In genomic region chr14:67487937-67488893, GRCh38 we compare ENCODE assay signal across 8 cellular contexts.
A peak's percentile ranks its signal among the peaks of the same experiment; 100 is the strongest.
DNase-seq lines count a peak whose midpoint lies in the region; ATAC-seq and TF ChIP-seq lines count a peak whose summit lies in the region.

TSS of gene TMEM229B (minus strand) at chr14:67488721. CDS start at chr14:67473923, 14,798 bp downstream.

- H3K27me3 ChIP-seq in SU-DHL-6 (ENCODE audit: low read length) = no peaks in the 10 kb centered on the region

- H3K36me3 ChIP-seq in SU-DHL-6 (ENCODE audit: low read length) = no peaks in the 10 kb centered on the region

- H3K27me3 Mint-ChIP-seq in activated naive CD8-positive, alpha-beta T cell = no peaks in the 10 kb centered on the region
- H3K27me3 Mint-ChIP-seq in memory B cell = no peaks in the 10 kb centered on the region
- H3K27me3 Mint-ChIP-seq in stimulated activated naive B cell treated with anti-CD40 and anti-IgM and Interleukin-4, amounts not matched to agents 10 μg/mL and 1 μg/mL and 100 μg/mL, for 72 hours = no peaks in the 10 kb centered on the region

- peak; percentile 80 to 84 for DNase-seq in memory B cell (ENCODE audit: low spot score in 2 of 2)
- peak; percentile 89 for DNase-seq in stimulated activated naive B cell treated with anti-CD40 and anti-IgM and Interleukin-4, amounts not matched to agents 10 μg/mL and 1 μg/mL and 100 μg/mL, for 72 hours
- DNase-seq in NCI-H1930 (lab: John Stamatoyannopoulos, UW) = no peak
- DNase-seq in middle frontal gyrus (ENCODE audit: extremely low spot score, low spot score) = no peak

- ATAC-seq in GM18861 (IDR thresholded peaks at IDR 0.05; ENCODE audit: unreplicated experiment) = peak; percentile 92
- ATAC-seq in HG03025 (IDR thresholded peaks at IDR 0.05; ENCODE audit: low FRiP score, unreplicated experiment) = peak; percentile 91
- ATAC-seq in memory B cell (ENCODE audit: low read depth) = peak; percentile 85
- peak; percentile 91 to 93 for ATAC-seq in stimulated activated naive B cell treated with anti-CD40 and anti-IgM and Interleukin-4, amounts not matched to agents 10 μg/mL and 1 μg/mL and 100 μg/mL, for 72 hours (replicated peaks)

- peak within 1 kb of the TSS; percentile 99 for H3K27ac Mint-ChIP-seq in activated naive CD8-positive, alpha-beta T cell
- peak within 1 kb of the TSS; percentile 96 for H3K27ac Mint-ChIP-seq in memory B cell
- peak within 1 kb of the TSS; percentile 95 for H3K27ac Mint-ChIP-seq in stimulated activated naive B cell treated with anti-CD40 and anti-IgM and Interleukin-4, amounts not matched to agents 10 μg/mL and 1 μg/mL and 100 μg/mL, for 72 hours

- peak within 1 kb of the TSS; percentile 75 for H3K4me2 ChIP-seq in SU-DHL-6 (ENCODE audit: low read depth, low read length, poor library complexity, severe bottlenecking)

- peak within 1 kb of the TSS; percentile 29 for H3K4me3 ChIP-seq in SU-DHL-6 (ENCODE audit: insufficient read depth, low read length, poor library complexity, severe bottlenecking)

- H2AFZ ChIP-seq in SU-DHL-6 (ENCODE audit: low read depth, low read length, severe bottlenecking) = peak within 1 kb of the TSS; percentile 29

- H4K20me1 ChIP-seq in SU-DHL-6 (ENCODE audit: low read depth, low read length) = no peaks in the 10 kb centered on the region

- H3K9me2 ChIP-seq in SU-DHL-6 (replicated peaks; ENCODE audit: insufficient read depth, low read length) = no peaks in the 10 kb centered on the region

- H3K79me2 ChIP-seq in SU-DHL-6 (ENCODE audit: insufficient read depth, low read length) = no peaks in the 10 kb centered on the region

- peaks cover 67% of the 10 kb centered on the region for H3K4me1 Mint-ChIP-seq in activated naive CD8-positive, alpha-beta T cell (ENCODE audit: low read depth)
- peaks cover 55% of the 10 kb centered on the region for H3K4me1 Mint-ChIP-seq in memory B cell
- H3K4me1 Mint-ChIP-seq in stimulated activated naive B cell treated with anti-CD40 and anti-IgM and Interleukin-4, amounts not matched to agents 10 μg/mL and 1 μg/mL and 100 μg/mL, for 72 hours = peaks cover 53 to 85% of the 10 kb centered on the region in 2 donors

- peak within 1 kb of the TSS; percentile 94 for H3K4me3 Mint-ChIP-seq in activated naive CD8-positive, alpha-beta T cell
- H3K4me3 Mint-ChIP-seq in memory B cell = peak within 1 kb of the TSS; percentile 88
- peak within 1 kb of the TSS; percentile 74 to 84 for H3K4me3 Mint-ChIP-seq in stimulated activated naive B cell treated with anti-CD40 and anti-IgM and Interleukin-4, amounts not matched to agents 10 μg/mL and 1 μg/mL and 100 μg/mL, for 72 hours

- H3K27ac ChIP-seq in SU-DHL-6 (ENCODE audit: low read depth, low read length) = peak within 1 kb of the TSS; percentile 86

- H3K36me3 Mint-ChIP-seq in activated naive CD8-positive, alpha-beta T cell = peaks cover 18% of the 10 kb centered on the region
- peaks cover 16% of the 10 kb centered on the region for H3K36me3 Mint-ChIP-seq in memory B cell
- peaks cover 10 to 17% of the 10 kb centered on the region in 2 donors for H3K36me3 Mint-ChIP-seq in stimulated activated naive B cell treated with anti-CD40 and anti-IgM and Interleukin-4, amounts not matched to agents 10 μg/mL and 1 μg/mL and 100 μg/mL, for 72 hours

- peaks cover 12% of the 10 kb centered on the region; the same call in 1 of the 2 replicates for H3F3A ChIP-seq in SU-DHL-6 (ENCODE audit: insufficient read depth)

- peaks cover 7% of the 10 kb centered on the region for H3K9me3 Mint-ChIP-seq in activated naive CD8-positive, alpha-beta T cell (ENCODE audit: low read depth)
- H3K9me3 Mint-ChIP-seq in memory B cell = peaks cover 2% of the 10 kb centered on the region
- peaks cover 0 to 5% of the 10 kb centered on the region in 2 donors for H3K9me3 Mint-ChIP-seq in stimulated activated naive B cell treated with anti-CD40 and anti-IgM and Interleukin-4, amounts not matched to agents 10 μg/mL and 1 μg/mL and 100 μg/mL, for 72 hours

- peaks cover 1% of the 10 kb centered on the region; the same call in 1 of the 2 replicates for H3K9me3 ChIP-seq in SU-DHL-6 (ENCODE audit: insufficient read depth, low read length)

- no peak for TF ChIP-seq CTCF in SU-DHL-6 (IDR thresholded peaks at IDR 0.05; ENCODE audit: insufficient read depth, low read length, poor library complexity, severe bottlenecking)

- H3K9ac ChIP-seq in SU-DHL-6 (ENCODE audit: low read length) = peak within 1 kb of the TSS; percentile 54

Comparison
In these comparisons a context has a peak if more than half of its experiments do, and no peak if none do; other contexts are left out.
1. DNase-seq: peak in memory B cell (2 of 2) and stimulated activated naive B cell treated with anti-CD40 and anti-IgM and Interleukin-4, amounts not matched to agents 10 μg/mL and 1 μg/mL and 100 μg/mL, for 72 hours (single experiment); none in NCI-H1930 (0 of 2) and middle frontal gyrus (single experiment).
2. Peak in every context shown above with its lines, with median percentiles within 50 percentile points of each other: ATAC-seq, H3K27ac Mint-ChIP-seq and H3K4me3 Mint-ChIP-seq.